Comparison of ENCODE assay signal across 19 cellular contexts in genomic region chr9:109403766-109404320, GRCh38.
DNase-seq lines count a peak whose midpoint lies in the region; ATAC-seq, FAIRE-seq and TF ChIP-seq lines count a peak whose summit lies in the region.
"Had no signal": no experiment of that assay in that cellular context is flagged by ENCODE, and none has a peak within 500 bp of the region (broad histone marks: within the 10 kb centered on the region; RNA-seq: fewer than 3 reads in every experiment).

No MANE protein-coding gene starts in this region.

- no peaks in the 10 kb centered on the region for H3K27me3 ChIP-seq in IMR-90 (ENCODE audit: control insufficient read depth, insufficient read depth, low read length)
- H3K27me3 ChIP-seq in neural progenitor cell, result no peaks in the 10 kb centered on the region
- no peaks in the 10 kb centered on the region for H3K27me3 ChIP-seq in pancreas
- no peaks in the 10 kb centered on the region for H3K27me3 ChIP-seq in right atrium auricular region

- no peaks in the 10 kb centered on the region for H3K79me2 ChIP-seq in neural progenitor cell (ENCODE audit: low read depth)

- BruUV-seq in IMR-90 (replicated peaks; lab: Mats Ljungman, UMichigan), result no TSS peak

- no peaks in the 10 kb centered on the region for H3K9me3 ChIP-seq in IMR-90 (ENCODE audit: control insufficient read depth, insufficient read depth, low read length)
- no peaks in the 10 kb centered on the region for H3K9me3 ChIP-seq in neural progenitor cell (ENCODE audit: low read depth)
- no peaks in the 10 kb centered on the region for H3K9me3 ChIP-seq in pancreas
- H3K9me3 ChIP-seq in right atrium auricular region, result no peaks in the 10 kb centered on the region

- H2AK9ac ChIP-seq in IMR-90 (replicated peaks; ENCODE audit: low read depth, low read length, poor library complexity), result no peak overlapping the region

- H3K79me1 ChIP-seq in IMR-90 (ENCODE audit: low read depth in 1 of 2, low read length in 2 of 2), result no peaks in the 10 kb centered on the region

- H3K36me3 ChIP-seq in IMR-90 (ENCODE audit: control insufficient read depth, insufficient read depth, low read length) (no peaks in the 10 kb centered on the region; the same call in 1 of the 2 replicates), neural progenitor cell (no peaks in the 10 kb centered on the region), pancreas (peaks cover 0 to 56% (median 17%) of the 10 kb centered on the region in 3 donors), right atrium auricular region (peaks cover 33% of the 10 kb centered on the region)

- dilution Hi-C loops in IMR-90 (cut with HindIII; ENCODE audit: low sequenced_read_pairs, unreplicated experiment), result no loop called here

- no peak for TF ChIP-seq RAD21 in IMR-90 (IDR thresholded peaks at IDR 0.05; ENCODE audit: low read length)

- no peak overlapping the region for H4K91ac ChIP-seq in IMR-90 (ENCODE audit: insufficient read depth, low read depth, low read length)

- WGBS in IMR-90 (ENCODE audit: extremely low coverage in 2 of 2, insufficient read length in 1 of 2), 2 experiments, result 43% methylated on average over 1 of the region's 5 CpGs; no CpG with 5 or more reads in 1 of the 2 experiments
- WGBS in pancreas, 2 donors, result 90 to 93% methylated on average over 5 of the region's 5 CpGs

- H2AFZ ChIP-seq in IMR-90 (replicated peaks; ENCODE audit: low read length, poor library complexity) (no peak overlapping the region), neural progenitor cell (replicated peaks) (no peak overlapping the region)
- H2AFZ ChIP-seq: PC-9 had no signal

- H2BK20ac ChIP-seq in IMR-90 (ENCODE audit: low read depth, low read length), result no peak overlapping the region

- H3K56ac ChIP-seq in IMR-90 (ENCODE audit: extremely low read depth, insufficient read depth, low read length), result no peak overlapping the region

- no peak overlapping the region for H3K9ac ChIP-seq in IMR-90 (ENCODE audit: low read depth, low read length)
- H3K9ac ChIP-seq in neural progenitor cell, result no peak overlapping the region

- H3K36me3 Mint-ChIP-seq in neural progenitor cell, result no peaks in the 10 kb centered on the region

- FAIRE-seq in pancreas (lab: Jason Lieb, UNC), result no peak
- FAIRE-seq: A204.1, GM12892, HepG2 had no signal

- H3K9me1 ChIP-seq in IMR-90 (ENCODE audit: insufficient read depth, low read length), result no peaks in the 10 kb centered on the region

- no peaks in the 10 kb centered on the region for H3K9me3 Mint-ChIP-seq in neural progenitor cell
- H3K9me3 Mint-ChIP-seq: CD4-positive, alpha-beta T cell had no signal

- no peak overlapping the region for H3K4me3 ChIP-seq in AG10803 (ENCODE audit: low read length)
- H3K4me3 ChIP-seq in IMR-90 (ENCODE audit: insufficient read depth, low read depth, low read length), result no peak overlapping the region
- no peak overlapping the region for H3K4me3 ChIP-seq in neural progenitor cell
- H3K4me3 ChIP-seq in pancreas, result no peak overlapping the region
- no peak overlapping the region for H3K4me3 ChIP-seq in right atrium auricular region
- H3K4me3 ChIP-seq: PC-9 had no signal

- H2BK15ac ChIP-seq in IMR-90 (ENCODE audit: low read depth, low read length), result no peak overlapping the region

- H3K27ac ChIP-seq in IMR-90 (ENCODE audit: insufficient read depth, low read length), result no peak overlapping the region
- no peak overlapping the region for H3K27ac ChIP-seq in neural progenitor cell
- H3K27ac ChIP-seq in pancreas, result no peak overlapping the region
- no peak overlapping the region for H3K27ac ChIP-seq in right atrium auricular region
- H3K27ac ChIP-seq: PC-9 had no signal

- H3K23ac ChIP-seq in IMR-90 (ENCODE audit: low read depth, low read length), result no peak overlapping the region

- no peak overlapping the region for H2BK5ac ChIP-seq in IMR-90 (ENCODE audit: low read depth, low read length, poor library complexity, severe bottlenecking)

- no peak for TF ChIP-seq POLR2A in IMR-90 (IDR thresholded peaks at IDR 0.05; ENCODE audit: low read depth, low read length)

- H3K4ac ChIP-seq in IMR-90 (ENCODE audit: low read depth, low read length), result no peak overlapping the region

- H3K4me1 ChIP-seq in IMR-90 (ENCODE audit: control insufficient read depth, insufficient read depth, low read length) (no peaks in the 10 kb centered on the region), neural progenitor cell (peaks cover 4% of the 10 kb centered on the region), pancreas (no peaks in the 10 kb centered on the region), right atrium auricular region (no peaks in the 10 kb centered on the region)

- intact Hi-C loops in IMR-90 (cut with micrococcal nuclease), result loop anchor here (5.0 kb wide), 2 partner anchors 77 to 222 kb away; no protein-coding TSS in a partner anchor
- intact Hi-C loops in pancreas (cut with DNase I), result loop anchor here in 1 of 3 donors (5.0 kb wide), 1 partner anchor 212 kb away; no protein-coding TSS in a partner anchor

- DNase-seq in AG10803 (ENCODE audit: low read depth) (peak; percentile 12), IMR-90 (no peak), astrocyte of the hippocampus (ENCODE audit: low read depth, low spot score) (peak; percentile 74), neural progenitor cell (ENCODE audit: low spot score) (no peak), pancreas (no peak), NCI-H2227 treated with DMSO at 0.1 percent for 48 hours (lab: John Stamatoyannopoulos, UW) (no peak), T-helper 2 cell (no peak), right atrium auricular region (ENCODE audit: low spot score) (no peak)
- DNase-seq: Calu3; CD4-positive, alpha-beta T cell; DMS79; GDM1; Karpas-422; NCI-H345; NCI-H69 had no signal

- H4K8ac ChIP-seq in IMR-90 (ENCODE audit: low read depth in 2 of 2, low read length in 2 of 2), result no peak overlapping the region

- H3K4me1 Mint-ChIP-seq in neural progenitor cell, result peaks cover 10% of the 10 kb centered on the region

- peaks cover 4% of the 10 kb centered on the region for H3K27me3 Mint-ChIP-seq in neural progenitor cell (ENCODE audit: insufficient read depth, low read depth)

- peak overlapping the region; percentile 57 for H3K27ac Mint-ChIP-seq in neural progenitor cell
- H3K27ac Mint-ChIP-seq: CD4-positive, alpha-beta T cell had no signal

- ATAC-seq in IMR-90 (ENCODE audit: low read depth), result no peak
- no peak for ATAC-seq in pancreas
- ATAC-seq: HepG2 had no signal

- H2AK5ac ChIP-seq in IMR-90 (ENCODE audit: low read depth, low read length), result no peak overlapping the region

- 0 out of 2 replicates have a peak overlapping the region, but pooled peaks have one; percentile 53 for H3K14ac ChIP-seq in IMR-90 (replicated peaks; ENCODE audit: low read depth, low read length)

- CTCF ChIA-PET in IMR-90 (lab: Yijun Ruan, JAX), result no interaction called here

- POLR2A ChIA-PET in IMR-90 (lab: Charles Lee; ENCODE audit: unreplicated experiment), result no interaction called here

- in situ Hi-C loops in IMR-90 (cut with MboI; ENCODE audit: low sequenced_read_pairs), result no loop called here

- no peak for TF ChIP-seq CTCF in AG10803 (conservative IDR thresholded peaks at IDR 0.05; ENCODE audit: low read length)
- TF ChIP-seq CTCF in IMR-90 (conservative IDR thresholded peaks at IDR 0.05; ENCODE audit: low read depth, low read length), result no peak
- no peak for TF ChIP-seq CTCF in neural progenitor cell (IDR thresholded peaks at IDR 0.05)
- no peak for TF ChIP-seq CTCF in pancreas (IDR thresholded peaks at IDR 0.05)
- no peak for TF ChIP-seq CTCF in right atrium auricular region (IDR thresholded peaks at IDR 0.05)

- H3K4me2 ChIP-seq in IMR-90 (ENCODE audit: low read depth, low read length) (no peak overlapping the region), neural progenitor cell (no peak overlapping the region)
- H3K4me2 ChIP-seq: PC-9 had no signal

- H4K20me1 ChIP-seq in IMR-90 (ENCODE audit: insufficient read depth, low read length) (no peaks in the 10 kb centered on the region), neural progenitor cell (ENCODE audit: low read depth) (no peaks in the 10 kb centered on the region)

- H2BK120ac ChIP-seq in IMR-90 (ENCODE audit: low read depth, low read length), result no peak overlapping the region

- H3K4me3 Mint-ChIP-seq in neural progenitor cell, result no peak overlapping the region
- H3K4me3 Mint-ChIP-seq: CD4-positive, alpha-beta T cell had no signal

- H3K18ac ChIP-seq in IMR-90 (ENCODE audit: low read depth, low read length), result no peak overlapping the region

- H3F3A ChIP-seq in neural progenitor cell (ENCODE audit: low read depth), result no peaks in the 10 kb centered on the region

- H4K5ac ChIP-seq in IMR-90 (ENCODE audit: low read depth, low read length), result no peak overlapping the region

TF ChIP-seq in IMR-90, 13 proteins besides CTCF, POLR2A, EP300 and RAD21 (continues in another document):
- TF ChIP-seq BHLHE40 (IDR thresholded peaks at IDR 0.05; ENCODE audit: low read depth, low read length), result no peak
- no peak for TF ChIP-seq CEBPB (IDR thresholded peaks at IDR 0.05; ENCODE audit: low read depth, low read length)
- TF ChIP-seq CHD1 (IDR thresholded peaks at IDR 0.05; ENCODE audit: low read depth, low read length), result no peak
- no peak for TF ChIP-seq MAZ (IDR thresholded peaks at IDR 0.05; ENCODE audit: borderline replicate concordance, low read depth, low read length)
- TF ChIP-seq MAFK (IDR thresholded peaks at IDR 0.05; ENCODE audit: low read depth, low read length), result no peak
- TF ChIP-seq FOS (IDR thresholded peaks at IDR 0.05; ENCODE audit: low read depth, low read length), result no peak
- TF ChIP-seq MXI1 (IDR thresholded peaks at IDR 0.05; ENCODE audit: borderline replicate concordance, low read depth, low read length), result no peak
- TF ChIP-seq ELK1 (IDR thresholded peaks at IDR 0.05; ENCODE audit: borderline replicate concordance, low read depth, low read length), result no peak
- TF ChIP-seq RCOR1 (IDR thresholded peaks at IDR 0.05; ENCODE audit: insufficient replicate concordance, low read length), result no peak
- TF ChIP-seq SMC3 (IDR thresholded peaks at IDR 0.05; ENCODE audit: low read depth, low read length), result no peak
- TF ChIP-seq USF2 (IDR thresholded peaks at IDR 0.05; ENCODE audit: low read depth, low read length), result no peak

Comparison
In these comparisons a context has a peak if more than half of its experiments do, and no peak if none do; other contexts are left out.
1. DNase-seq: peak in AG10803 (single experiment) and astrocyte of the hippocampus (single experiment); none in IMR-90 (single experiment), neural progenitor cell (single experiment), pancreas (0 of 6), NCI-H2227 treated with DMSO at 0.1 percent for 48 hours (single experiment), T-helper 2 cell (0 of 5) and right atrium auricular region (single experiment).